ENCODE assay signal across 19 cellular contexts in the genomic region with DNA sequence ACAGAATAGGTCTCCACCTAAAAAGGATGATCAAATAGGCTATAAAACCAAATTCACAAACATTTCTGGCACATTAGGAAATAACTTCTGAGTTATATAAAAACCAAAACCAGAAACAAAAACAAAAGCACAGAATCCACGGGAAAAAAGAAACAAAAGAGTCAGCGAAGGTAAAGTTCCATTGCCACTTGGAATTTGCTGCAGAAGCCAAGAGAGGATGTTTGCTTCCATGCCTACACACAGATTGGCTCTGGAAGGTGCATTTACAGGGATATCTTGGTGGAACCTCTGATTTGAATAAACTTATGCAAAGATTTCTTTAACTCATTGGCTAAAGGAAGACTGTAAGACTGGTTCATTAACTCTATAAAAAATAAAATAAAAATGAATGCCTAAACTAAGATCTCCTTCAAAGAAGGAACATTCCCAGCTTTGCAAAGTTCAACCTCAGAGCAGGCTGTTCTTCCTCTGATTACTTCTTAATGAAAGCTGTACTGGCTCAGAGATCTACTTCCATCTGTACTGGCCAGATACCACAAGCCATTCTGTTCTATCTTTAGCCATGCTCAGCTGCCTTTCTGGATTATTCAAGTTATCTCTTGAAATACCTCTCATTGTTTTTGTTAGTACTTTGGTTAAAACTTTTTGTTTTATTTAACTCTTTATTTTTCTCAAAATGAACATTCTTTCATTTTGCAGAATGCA.
DNase-seq lines count a peak whose midpoint lies in the region; ATAC-seq and TF ChIP-seq lines count a peak whose summit lies in the region.
"Had no signal": no experiment of that assay in that cellular context is flagged by ENCODE, and none has a peak within 500 bp of the region (broad histone marks: within the 10 kb centered on the region; RNA-seq: fewer than 3 reads in every experiment).

No MANE protein-coding gene starts in this region.

- CTCF ChIA-PET in WTC11 (lab: Charles Lee): no interaction called here

- H3K27me3 ChIP-seq in heart left ventricle (no peaks in the 10 kb centered on the region), skeletal muscle tissue (ENCODE audit: control insufficient read depth in 3 of 3, insufficient read depth in 3 of 3, low read length in 3 of 3) (no peaks in the 10 kb centered on the region)
- H3K27me3 ChIP-seq: hepatocyte had no signal

- H3K4me3 ChIP-seq in heart left ventricle (peak overlapping the region in 3 of 12 donors; percentile 2 to 23 (median 13)), skeletal muscle tissue (ENCODE audit: low read length in 3 of 3) (peak overlapping the region in 2 of 3 donors; percentile 20 to 54), mucosa of descending colon (no peak overlapping the region)
- H3K4me3 ChIP-seq: hepatocyte had no signal

- H3K4me3 Mint-ChIP-seq in WTC11: no peak overlapping the region
- H3K4me3 Mint-ChIP-seq: activated T-cell treated with anti-CD3 and anti-CD28 coated beads, Interleukin-2, amount 50 U/mL, for 24 hours; naive thymus-derived CD4-positive, alpha-beta T cell had no signal

- H3K27ac ChIP-seq in heart left ventricle (peak overlapping the region in 6 of 12 donors; percentile 15 to 42 (median 28)), skeletal muscle tissue (ENCODE audit: low read depth, low read length) (no peak overlapping the region)
- H3K27ac ChIP-seq: 22Rv1, epithelial cell of prostate, hepatocyte had no signal

- H3K4me1 Mint-ChIP-seq in WTC11: peaks cover 25% of the 10 kb centered on the region
- H3K4me1 Mint-ChIP-seq: naive thymus-derived CD4-positive, alpha-beta T cell had no signal

- TF ChIP-seq CTCF in WTC11 (IDR thresholded peaks at IDR 0.05): no peak
- no peak for TF ChIP-seq CTCF in heart left ventricle (IDR thresholded peaks at IDR 0.05)
- TF ChIP-seq CTCF in mucosa of descending colon (IDR thresholded peaks at IDR 0.05): no peak

- POLR2A ChIA-PET in WTC11 (lab: Charles Lee): no interaction called here

- intact Hi-C loops in heart left ventricle (cut with DNase I): no loop called here
- intact Hi-C loops in mucosa of descending colon (cut with DNase I, micrococcal nuclease): no loop called here

- H3K4me1 ChIP-seq in heart left ventricle: peaks cover 0 to 19% (median 6%) of the 10 kb centered on the region in 12 donors
- peaks cover 0 to 7% (median 0%) of the 10 kb centered on the region in 3 donors for H3K4me1 ChIP-seq in skeletal muscle tissue (ENCODE audit: control insufficient read depth in 3 of 3, insufficient read depth in 3 of 3, low read length in 3 of 3)
- H3K4me1 ChIP-seq in mucosa of descending colon (ENCODE audit: low read depth): no peaks in the 10 kb centered on the region

- H3K9me3 Mint-ChIP-seq in WTC11: peaks cover 18% of the 10 kb centered on the region

- H3K36me3 Mint-ChIP-seq in WTC11: peaks cover 19% of the 10 kb centered on the region
- H3K36me3 Mint-ChIP-seq: activated naive CD4-positive, alpha-beta T cell treated with anti-CD3 and anti-CD28 coated beads, Interleukin-2, amount 50 U/mL, for 72 hours; naive thymus-derived CD4-positive, alpha-beta T cell had no signal

- no peak for TF ChIP-seq POLR2A in heart left ventricle (IDR thresholded peaks at IDR 0.05)

- 0 out of 2 replicates have a peak overlapping the region, but pooled peaks have one; percentile 4 for H3K27ac Mint-ChIP-seq in WTC11
- H3K27ac Mint-ChIP-seq: activated naive CD4-positive, alpha-beta T cell treated with anti-CD3 and anti-CD28 coated beads, Interleukin-2, amount 50 U/mL, for 72 hours; activated T-cell treated with anti-CD3 and anti-CD28 coated beads, Interleukin-2, amount 50 U/mL, for 24 hours; naive thymus-derived CD4-positive, alpha-beta T cell had no signal

- H3K36me3 ChIP-seq in heart left ventricle (no peaks in the 10 kb centered on the region), skeletal muscle tissue (ENCODE audit: control insufficient read depth in 3 of 3, insufficient read depth in 3 of 3, low read length in 3 of 3) (no peaks in the 10 kb centered on the region), mucosa of descending colon (ENCODE audit: low read depth) (no peaks in the 10 kb centered on the region)

- DNase-seq in DMS 273 (lab: John Stamatoyannopoulos, UW; ENCODE audit: unreplicated experiment) (peak; percentile 51), DMS 273 treated with DMSO at 0.1 percent for 48 hours (lab: John Stamatoyannopoulos, UW) (no peak), WTC11 (ENCODE audit: low spot score) (no peak), heart left ventricle (no peak), mucosa of descending colon (no peak), HuH-7.5 (ENCODE audit: low spot score) (no peak)
- DNase-seq: activated T-cell treated with anti-CD3 and anti-CD28 coated beads, Interleukin-2, amount 50 U/mL, for 24 hours; GF-D8; naive thymus-derived CD4-positive, alpha-beta T cell; NCI-H1930; NCI-H748 treated with DMSO at 0.1 percent for 48 hours; stimulated activated CD4-positive, alpha-beta T cell treated with anti-CD3 and anti-CD28 coated beads, Interleukin-1b, Interleukin-23, amount 100 ng/mL, for 48 hours; T-helper 2 cell had no signal

- no peak for ATAC-seq in WTC11
- peak; percentile 69 to 82 (median 76) for ATAC-seq in heart left ventricle
- ATAC-seq in mucosa of descending colon: no peak
- ATAC-seq in HG02623 (IDR thresholded peaks at IDR 0.05; ENCODE audit: unreplicated experiment): no peak
- ATAC-seq: activated naive CD4-positive, alpha-beta T cell treated with anti-CD3 and anti-CD28 coated beads, Interleukin-2, amount 50 U/mL, for 72 hours; naive thymus-derived CD4-positive, alpha-beta T cell had no signal

- 47 to 67% (median 55%) methylated on average over 2 of the region's 2 CpGs for WGBS in heart left ventricle, 4 donors

- 0 out of 2 replicates have a peak, but pooled peaks cover 2% of the 10 kb centered on the region for H3K27me3 Mint-ChIP-seq in WTC11 (ENCODE audit: low read depth)
- H3K27me3 Mint-ChIP-seq: activated T-cell treated with anti-CD3 and anti-CD28 coated beads, Interleukin-2, amount 50 U/mL, for 24 hours had no signal

- peak overlapping the region in 1 of 3 donors; percentile 30 for H3K9ac ChIP-seq in skeletal muscle tissue (ENCODE audit: low read depth in 1 of 3, low read length in 3 of 3)

- H3K9me3 ChIP-seq in heart left ventricle: no peaks in the 10 kb centered on the region
- H3K9me3 ChIP-seq in skeletal muscle tissue (ENCODE audit: control insufficient read depth in 3 of 3, low read length in 3 of 3): no peaks in the 10 kb centered on the region
- no peaks in the 10 kb centered on the region for H3K9me3 ChIP-seq in mucosa of descending colon

TF ChIP-seq in WTC11, 78 proteins besides CTCF, POLR2A, EP300 and RAD21 (continues in another document):
- TF ChIP-seq USF1 (CRISPR knock-in tag; IDR thresholded peaks at IDR 0.05): no peak
- no peak for TF ChIP-seq ZNF671 (CRISPR knock-in tag; IDR thresholded peaks at IDR 0.05)
- TF ChIP-seq, protein P1, sequence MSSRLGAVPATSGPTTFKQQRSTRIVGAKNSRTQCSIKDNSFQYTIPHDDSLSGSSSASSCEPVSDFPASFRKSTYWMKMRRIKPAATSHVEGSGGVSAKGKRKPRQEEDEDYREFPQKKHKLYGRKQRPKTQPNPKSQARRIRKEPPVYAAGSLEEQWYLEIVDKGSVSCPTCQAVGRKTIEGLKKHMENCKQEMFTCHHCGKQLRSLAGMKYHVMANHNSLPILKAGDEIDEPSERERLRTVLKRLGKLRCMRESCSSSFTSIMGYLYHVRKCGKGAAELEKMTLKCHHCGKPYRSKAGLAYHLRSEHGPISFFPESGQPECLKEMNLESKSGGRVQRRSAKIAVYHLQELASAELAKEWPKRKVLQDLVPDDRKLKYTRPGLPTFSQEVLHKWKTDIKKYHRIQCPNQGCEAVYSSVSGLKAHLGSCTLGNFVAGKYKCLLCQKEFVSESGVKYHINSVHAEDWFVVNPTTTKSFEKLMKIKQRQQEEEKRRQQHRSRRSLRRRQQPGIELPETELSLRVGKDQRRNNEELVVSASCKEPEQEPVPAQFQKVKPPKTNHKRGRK (CRISPR knock-in tag; IDR thresholded peaks at IDR 0.05; ENCODE audit: borderline replicate concordance): no peak
- TF ChIP-seq ZNF281 (CRISPR knock-in tag; IDR thresholded peaks at IDR 0.05): no peak
- TF ChIP-seq RELA (CRISPR knock-in tag; IDR thresholded peaks at IDR 0.05; ENCODE audit: borderline replicate concordance): no peak
- TF ChIP-seq SMAD4 (CRISPR knock-in tag; IDR thresholded peaks at IDR 0.05): no peak
- TF ChIP-seq, protein P2, sequence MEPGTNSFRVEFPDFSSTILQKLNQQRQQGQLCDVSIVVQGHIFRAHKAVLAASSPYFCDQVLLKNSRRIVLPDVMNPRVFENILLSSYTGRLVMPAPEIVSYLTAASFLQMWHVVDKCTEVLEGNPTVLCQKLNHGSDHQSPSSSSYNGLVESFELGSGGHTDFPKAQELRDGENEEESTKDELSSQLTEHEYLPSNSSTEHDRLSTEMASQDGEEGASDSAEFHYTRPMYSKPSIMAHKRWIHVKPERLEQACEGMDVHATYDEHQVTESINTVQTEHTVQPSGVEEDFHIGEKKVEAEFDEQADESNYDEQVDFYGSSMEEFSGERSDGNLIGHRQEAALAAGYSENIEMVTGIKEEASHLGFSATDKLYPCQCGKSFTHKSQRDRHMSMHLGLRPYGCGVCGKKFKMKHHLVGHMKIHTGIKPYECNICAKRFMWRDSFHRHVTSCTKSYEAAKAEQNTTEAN (CRISPR knock-in tag; IDR thresholded peaks at IDR 0.05): no peak

Comparison
In these comparisons a context has a peak if more than half of its experiments do, and no peak if none do; other contexts are left out.
1. ATAC-seq: peak in heart left ventricle (4 of 4); none in WTC11 (single experiment), mucosa of descending colon (single experiment) and HG02623 (single experiment).